16 cellular contexts compared by ENCODE assay signal in genomic region chr20:2729791-2730190, GRCh38. TPM values are rescaled to one million over a fixed set of nuclear protein-coding genes. Genes with fewer than 3 reads are reported as not detected.
DNase-seq lines count a peak whose midpoint lies in the region; ATAC-seq and TF ChIP-seq lines count a peak whose summit lies in the region.
"Had no signal": no experiment of that assay in that cellular context is flagged by ENCODE, and none has a peak within 500 bp of the region (broad histone marks: within the 10 kb centered on the region; RNA-seq: fewer than 3 reads in every experiment).

No MANE protein-coding gene starts in this region.

- H3K27ac ChIP-seq in smooth muscle cell (ENCODE audit: low read depth) = peak overlapping the region; percentile 54
- no peak overlapping the region for H3K27ac ChIP-seq in ascending aorta
- no peak overlapping the region for H3K27ac ChIP-seq in aorta (ENCODE audit: low read depth in 1 of 2, low read length in 2 of 2)
- H3K27ac ChIP-seq in ovary = no peak overlapping the region
- H3K27ac ChIP-seq: left ventricle myocardium inferior had no signal

- 27% methylated on average over 1 of the region's 1 CpG for WGBS in smooth muscle cell (ENCODE audit: low lambda C conversion rate)
- WGBS in aorta, 2 donors = 54 to 67% methylated on average over 1 of the region's 1 CpG
- 31 to 50% (median 38%) methylated on average over 1 of the region's 1 CpG for WGBS in ovary, 3 donors

- H4K20me1 ChIP-seq in smooth muscle cell (ENCODE audit: low read depth) = no peaks in the 10 kb centered on the region

- CTCF ChIA-PET in activated naive CD4-positive, alpha-beta T cell treated with anti-CD3 and anti-CD28 coated beads, Interleukin-2, amount 10 ng/mL, durations not matched to agents 7 days and 5 days (lab: Charles Lee) = interaction anchor here (0.7 to 5.0 kb wide), 9 partner anchors 12 to 120 kb away, joined by 3 to 46 read pairs (median 7); no protein-coding TSS in a partner anchor

- no peak for ATAC-seq in aorta (ENCODE audit: low FRiP score)

- H3F3A ChIP-seq in smooth muscle cell (ENCODE audit: low read depth) = peaks cover 4% of the 10 kb centered on the region

- H3K4me1 ChIP-seq in smooth muscle cell (ENCODE audit: low read depth) (peaks cover 6% of the 10 kb centered on the region), ascending aorta (no peaks in the 10 kb centered on the region), aorta (ENCODE audit: control insufficient read depth in 1 of 2, insufficient read depth in 2 of 2, low read length in 2 of 2) (no peaks in the 10 kb centered on the region), ovary (ENCODE audit: insufficient read depth) (no peaks in the 10 kb centered on the region)
- H3K4me1 ChIP-seq: left ventricle myocardium inferior had no signal

- H2AFZ ChIP-seq in smooth muscle cell (ENCODE audit: low read depth) = no peak overlapping the region

- H3K36me3 ChIP-seq in smooth muscle cell (ENCODE audit: low read depth) = no peaks in the 10 kb centered on the region
- no peaks in the 10 kb centered on the region for H3K36me3 ChIP-seq in ascending aorta
- no peaks in the 10 kb centered on the region for H3K36me3 ChIP-seq in aorta (ENCODE audit: control insufficient read depth in 1 of 2, insufficient read depth in 2 of 2, low read length in 1 of 2)
- H3K36me3 ChIP-seq in ovary = no peaks in the 10 kb centered on the region
- H3K36me3 ChIP-seq: spleen had no signal

- intact Hi-C loops in ascending aorta (cut with DNase I) = no loop called here
- intact Hi-C loops in aorta (cut with DNase I) = no loop called here
- intact Hi-C loops in ovary (cut with DNase I) = no loop called here

- H3K4me2 ChIP-seq in smooth muscle cell = peak overlapping the region; percentile 30

- H3K27me3 Mint-ChIP-seq in activated naive CD4-positive, alpha-beta T cell treated with anti-CD3 and anti-CD28 coated beads, Interleukin-2, amount 10 ng/mL, durations not matched to agents 7 days and 5 days = peaks cover 17% of the 10 kb centered on the region

- H3K27ac Mint-ChIP-seq in activated naive CD4-positive, alpha-beta T cell treated with anti-CD3 and anti-CD28 coated beads, Interleukin-2, amount 10 ng/mL, durations not matched to agents 7 days and 5 days = peak overlapping the region; percentile 85

- no peak overlapping the region for H3K9ac ChIP-seq in smooth muscle cell (ENCODE audit: low read depth)

- H3K9me3 ChIP-seq in smooth muscle cell (replicated peaks; ENCODE audit: low read depth) (no peaks in the 10 kb centered on the region), ascending aorta (peaks cover 0 to 6% of the 10 kb centered on the region in 2 donors), aorta (ENCODE audit: control insufficient read depth, low read length) (peaks cover 4% of the 10 kb centered on the region), ovary (peaks cover 0 to 4% of the 10 kb centered on the region in 2 donors)

- TF ChIP-seq EP300 in ovary (IDR thresholded peaks at IDR 0.05) = no peak

- H3K27me3 ChIP-seq in smooth muscle cell (ENCODE audit: low read depth) (no peaks in the 10 kb centered on the region), ascending aorta (no peaks in the 10 kb centered on the region), aorta (ENCODE audit: control insufficient read depth in 1 of 2, insufficient read depth in 2 of 2, low read length in 1 of 2) (no peaks in the 10 kb centered on the region), ovary (no peaks in the 10 kb centered on the region)

- H3K79me2 ChIP-seq in smooth muscle cell (ENCODE audit: low read depth) = no peaks in the 10 kb centered on the region

- H3K4me3 ChIP-seq in smooth muscle cell = no peak overlapping the region
- no peak overlapping the region for H3K4me3 ChIP-seq in ascending aorta
- no peak overlapping the region for H3K4me3 ChIP-seq in aorta (ENCODE audit: low read length in 2 of 2)
- H3K4me3 ChIP-seq in ovary = no peak overlapping the region
- H3K4me3 ChIP-seq: K562, left ventricle myocardium inferior, spleen had no signal

- peaks cover 21% of the 10 kb centered on the region for H3K9me3 Mint-ChIP-seq in activated naive CD4-positive, alpha-beta T cell treated with anti-CD3 and anti-CD28 coated beads, Interleukin-2, amount 10 ng/mL, durations not matched to agents 7 days and 5 days

- peaks cover 3% of the 10 kb centered on the region for H3K36me3 Mint-ChIP-seq in activated naive CD4-positive, alpha-beta T cell treated with anti-CD3 and anti-CD28 coated beads, Interleukin-2, amount 10 ng/mL, durations not matched to agents 7 days and 5 days

- TF ChIP-seq POLR2A in ovary (IDR thresholded peaks at IDR 0.05) = no peak

- H3K4me3 Mint-ChIP-seq in activated naive CD4-positive, alpha-beta T cell treated with anti-CD3 and anti-CD28 coated beads, Interleukin-2, amount 10 ng/mL, durations not matched to agents 7 days and 5 days = no peak overlapping the region

- TF ChIP-seq CTCF in smooth muscle cell (IDR thresholded peaks at IDR 0.05; ENCODE audit: borderline replicate concordance, insufficient read depth, poor library complexity, severe bottlenecking) (no peak), ascending aorta (IDR thresholded peaks at IDR 0.05) (no peak), ovary (IDR thresholded peaks at IDR 0.05) (no peak)

- DNase-seq in activated naive CD4-positive, alpha-beta T cell treated with anti-CD3 and anti-CD28 coated beads, Interleukin-2, amount 10 ng/mL, durations not matched to agents 7 days and 5 days = no peak
- no peak for DNase-seq in activated naive CD4-positive, alpha-beta T cell treated with anti-CD3 and anti-CD28 coated beads, Interleukin-2, amount 50 U/mL, for 16 hours
- peak; percentile 30 for DNase-seq in RPMI8226
- DNase-seq in astrocyte of the hippocampus (ENCODE audit: low read depth, low spot score) = peak; percentile 81
- no peak for DNase-seq in smooth muscle cell (lab: John Stamatoyannopoulos, UW; ENCODE audit: unreplicated experiment)
- DNase-seq in ascending aorta (ENCODE audit: low spot score in 2 of 2) = no peak
- DNase-seq in aorta = no peak
- no peak for DNase-seq in ovary
- DNase-seq: activated effector memory CD4-positive, alpha-beta T cell treated with Interleukin-2 at 50 U/mL for 16 hours; left ventricle myocardium inferior; NCI-H2081 treated with DMSO at 0.1 percent for 48 hours; NCI-H774; posterior cingulate gyrus; spleen had no signal

- peaks cover 19% of the 10 kb centered on the region for H3K4me1 Mint-ChIP-seq in activated naive CD4-positive, alpha-beta T cell treated with anti-CD3 and anti-CD28 coated beads, Interleukin-2, amount 10 ng/mL, durations not matched to agents 7 days and 5 days

RNA-seq across cellular contexts. Expression of gene EBF4, which starts 37.2 kb away (rescaled TPM):
- total RNA-seq in smooth muscle cell = 8.2 and 9.7 TPM in 2 replicates
- 19.0 and 21.8 TPM in 2 replicates for polyA plus RNA-seq in smooth muscle cell
- total RNA-seq in ascending aorta = 19.2 TPM
- 10 to 100 TPM; 16.7 to 19.9 TPM for total RNA-seq in aorta
- 10 to 100 TPM; 10.8 to 30.3 TPM for polyA plus RNA-seq in aorta
- 10 to 100 TPM; 17.6 to 67.7 (median 55.5) TPM for total RNA-seq in ovary
- 10 to 100 TPM in 1 of 2 donors, 1 to 10 TPM in 1; 9.4 to 22.3 TPM for polyA plus RNA-seq in ovary
- total RNA-seq: RPMI7951 had no signal
- polyA plus RNA-seq: K562 had no signal

Comparison
In these comparisons a context has a peak if more than half of its experiments do, and no peak if none do; other contexts are left out.
1. DNase-seq: peak in RPMI8226 (single experiment) and astrocyte of the hippocampus (single experiment); none in activated naive CD4-positive, alpha-beta T cell treated with anti-CD3 and anti-CD28 coated beads, Interleukin-2, amount 10 ng/mL, durations not matched to agents 7 days and 5 days (single experiment), activated naive CD4-positive, alpha-beta T cell treated with anti-CD3 and anti-CD28 coated beads, Interleukin-2, amount 50 U/mL, for 16 hours (single experiment), smooth muscle cell (single experiment), ascending aorta (0 of 2), aorta (0 of 2) and ovary (0 of 5).